ENCODE assay signal across 8 cellular contexts in the genomic region with DNA sequence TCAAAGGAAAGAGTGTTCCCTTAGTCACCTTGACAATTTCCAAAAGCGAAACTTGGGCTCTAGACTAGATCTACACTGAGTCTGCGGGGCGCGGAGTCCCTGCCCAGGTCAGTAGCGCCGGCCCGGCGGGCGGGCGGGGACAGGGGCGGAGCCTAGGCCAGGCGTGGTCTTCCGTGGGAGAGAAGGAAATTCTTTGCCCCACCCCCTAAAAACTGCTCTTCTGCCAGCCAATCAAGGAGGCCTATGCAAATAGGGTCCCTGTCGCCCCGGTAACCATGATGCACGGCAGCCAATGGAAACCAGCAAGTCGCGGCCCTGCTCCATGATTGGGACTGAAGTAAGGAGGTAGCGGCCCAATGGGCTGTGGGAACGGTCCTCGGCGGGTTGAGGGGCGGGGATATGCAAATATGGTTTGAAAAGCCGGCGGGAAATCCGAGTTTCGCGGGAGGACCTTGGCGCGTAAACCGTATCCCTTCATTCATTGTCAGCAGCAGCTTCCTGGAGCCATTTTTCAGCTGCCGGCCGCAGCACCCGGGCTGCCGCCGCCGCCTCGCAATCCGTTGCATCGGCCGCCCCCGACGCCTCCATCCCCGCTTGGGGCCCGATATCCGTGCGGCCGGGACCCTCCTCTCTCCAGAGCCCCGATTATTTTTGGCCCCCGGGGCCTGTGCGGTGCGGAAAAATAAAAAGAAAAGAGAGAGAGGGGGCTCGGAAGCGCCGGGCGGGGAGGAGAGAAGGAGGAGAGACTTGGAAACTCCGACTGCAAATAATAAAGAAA.
DNase-seq lines count a peak whose midpoint lies in the region; ATAC-seq, FAIRE-seq and TF ChIP-seq lines count a peak whose summit lies in the region.

A gene (plus strand): TSS at position 477 of the 778 bp plus-strand sequence. CDS start 354 bp downstream, outside the sequence.

- no peak for TF ChIP-seq CTCF in AG09319 (IDR thresholded peaks at IDR 0.05; ENCODE audit: low read depth, low read length)

- peak; percentile 97 for FAIRE-seq in islet of Langerhans (lab: Jason Lieb, UNC)

- ATAC-seq in GM19035 (IDR thresholded peaks at IDR 0.05; ENCODE audit: unreplicated experiment): peak; percentile 80
- ATAC-seq in HG03354 (IDR thresholded peaks at IDR 0.05; ENCODE audit: poor library complexity, severe bottlenecking, unreplicated experiment): peak; percentile 86
- ATAC-seq in activated CD4-positive, CD25-positive, alpha-beta regulatory T cell treated with anti-CD3 and anti-CD28 coated beads, Interleukin-2, amount 50 U/mL, for 24 hours: peak; percentile 82 to 84

- DNase-seq in AG09319 (ENCODE audit: extremely low read depth, low read depth) (peak; percentile 100), NCI-H446 treated with DMSO at 0.1 percent for 48 hours (lab: John Stamatoyannopoulos, UW) (peak; percentile 100), cerebellar cortex (ENCODE audit: low spot score) (peak; percentile 99)
- DNase-seq in stimulated activated CD4-positive, alpha-beta T cell treated with anti-CD3 and anti-CD28 coated beads, Interleukin-12 subunit alpha, Interleukin-12 subunit beta, amount 100 ng/mL, for 4 hours: peak; percentile 96

Comparison
In these comparisons a context has a peak if more than half of its experiments do, and no peak if none do; other contexts are left out.
1. Peak in every context shown above with its lines: DNase-seq and ATAC-seq.